In genomic region chr11:61545921-61546320, GRCh38 we compare ENCODE assay signal across 24 cellular contexts. TPM values are rescaled to one million over a fixed set of nuclear protein-coding genes. Genes with fewer than 3 reads are reported as not detected.
"Had no signal": no experiment of that assay in that cellular context is flagged by ENCODE, and none has a peak within 500 bp of the region (broad histone marks: within the 10 kb centered on the region; RNA-seq: fewer than 3 reads in every experiment).

No MANE protein-coding gene starts in this region.

- H3K27ac ChIP-seq: ovary, parathyroid adenoma, psoas muscle, right lobe of liver, sigmoid colon, stomach, thoracic aorta, thyroid gland, tibial nerve, upper lobe of left lung, vagina had no signal

- DNase-seq: naive thymus-derived CD4-positive, alpha-beta T cell; natural killer cell; nephron progenitor cell; occipital lobe; ovary; psoas muscle; right lobe of liver; sigmoid colon; small intestine; stimulated activated CD4-positive, alpha-beta T cell treated with anti-CD3 and anti-CD28 coated beads, Interleukin-15, amount 100 ng/mL, for 24 hours; stimulated activated CD4-positive, alpha-beta T cell treated with anti-CD3 and anti-CD28 coated beads, Interleukin-2, amount 100 ng/mL, for 24 hours; stimulated activated CD4-positive, alpha-beta T cell treated with anti-CD3 and anti-CD28 coated beads, Interleukin-2, amount 100 ng/mL, for 48 hours; stimulated activated CD4-positive, alpha-beta T cell treated with anti-CD3 and anti-CD28 coated beads, Interleukin-4, amount 100 ng/mL, for 24 hours; stimulated activated naive B cell treated with anti-CD40 and anti-IgM and Interleukin-4, amounts not matched to agents 10 μg/mL and 1 μg/mL and 100 μg/mL, for 72 hours; stimulated activated naive CD4-positive, alpha-beta T cell treated with Interleukin-2 at 50 U/mL for 16 hours; stomach; thyroid gland had no signal

- ATAC-seq: naive thymus-derived CD4-positive, alpha-beta T cell; natural killer cell; psoas muscle; right lobe of liver; stimulated activated effector memory CD8-positive, alpha-beta T cell treated with anti-CD3 and anti-CD28 coated beads, Interleukin-12 subunit alpha, Interleukin-12 subunit beta, amount 100 ng/mL, for 72 hours had no signal

- H3K36me3 ChIP-seq: ovary, right lobe of liver, sigmoid colon, stomach, thoracic aorta, thyroid gland, tibial nerve, upper lobe of left lung, vagina had no signal

- H3K4me3 ChIP-seq: ovary, psoas muscle, right lobe of liver, sigmoid colon, stomach, thoracic aorta, thyroid gland, tibial nerve, upper lobe of left lung, vagina had no signal

- H2AFZ ChIP-seq: parathyroid adenoma had no signal

- H3K9ac ChIP-seq: parathyroid adenoma had no signal

- H3K9me3 ChIP-seq: ovary, psoas muscle, right lobe of liver, sigmoid colon, stomach, thoracic aorta, thyroid gland, tibial nerve, upper lobe of left lung, vagina had no signal

- H3K4me1 ChIP-seq: parathyroid adenoma, upper lobe of left lung, vagina had no signal

- H3K27me3 ChIP-seq: ovary, right lobe of liver, thyroid gland, upper lobe of left lung, vagina had no signal

RNA-seq across cellular contexts. Expression of gene SYT7, which starts 35.0 kb away (rescaled TPM):
- polyA plus RNA-seq: naive thymus-derived CD4-positive, alpha-beta T cell had no signal

RNA-seq across cellular contexts. Expression of gene LRRC10B, which starts 37.4 kb away (rescaled TPM):
- total RNA-seq: naive thymus-derived CD4-positive, alpha-beta T cell; natural killer cell; right lobe of liver; skeletal muscle tissue had no signal
- polyA plus RNA-seq: naive thymus-derived CD4-positive, alpha-beta T cell had no signal
